ENCODE assay signal across 16 cellular contexts in the genomic region with DNA sequence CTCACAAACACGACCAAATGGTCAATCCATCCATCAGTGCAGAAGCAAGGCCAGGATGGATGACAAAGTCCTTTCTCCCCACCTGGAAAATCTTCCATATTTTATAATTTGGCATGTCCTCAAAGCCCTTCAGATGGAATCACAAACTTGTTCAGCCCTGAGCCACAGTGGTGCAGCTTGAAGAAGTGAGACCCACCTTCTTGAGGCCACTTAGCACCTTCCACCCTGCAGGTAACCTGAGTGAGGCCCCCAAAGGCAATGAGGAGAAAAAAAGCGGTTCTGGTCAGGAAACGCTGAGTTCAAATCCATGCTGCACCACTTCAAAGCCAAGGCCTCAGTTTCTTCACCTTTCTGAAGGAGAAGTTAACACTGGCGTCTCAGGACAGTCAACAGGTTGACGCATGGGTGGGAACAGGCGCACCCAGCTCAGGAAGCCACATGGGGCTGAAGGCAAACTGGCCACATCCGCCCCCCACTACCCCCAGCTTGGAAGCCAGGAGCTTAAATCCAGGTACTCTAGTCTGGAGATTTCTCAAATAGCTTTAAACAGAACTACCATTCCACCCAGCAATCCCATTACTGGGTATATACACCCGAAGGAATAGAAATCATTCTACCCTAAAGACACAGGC.
DNase-seq lines count a peak whose midpoint lies in the region; ATAC-seq and TF ChIP-seq lines count a peak whose summit lies in the region.
"Had no signal": no experiment of that assay in that cellular context is flagged by ENCODE, and none has a peak within 500 bp of the region (broad histone marks: within the 10 kb centered on the region; RNA-seq: fewer than 3 reads in every experiment).

No MANE protein-coding gene starts in this region.

- H3K27ac Mint-ChIP-seq in activated CD8-positive, alpha-beta memory T cell treated with anti-CD3 and anti-CD28 coated beads, Interleukin-2, amount 10 ng/mL, durations not matched to agents 7 days and 5 days, result no peak overlapping the region
- H3K27ac Mint-ChIP-seq in osteocyte (ENCODE audit: unreplicated experiment), result no peak overlapping the region
- H3K27ac Mint-ChIP-seq: GM23338, IgD-negative memory B cell had no signal

- CTCF ChIA-PET in activated CD8-positive, alpha-beta memory T cell treated with anti-CD3 and anti-CD28 coated beads, Interleukin-2, amount 10 ng/mL, durations not matched to agents 7 days and 5 days (lab: Charles Lee), result no interaction called here

- H3K4me1 Mint-ChIP-seq in activated CD8-positive, alpha-beta memory T cell treated with anti-CD3 and anti-CD28 coated beads, Interleukin-2, amount 10 ng/mL, durations not matched to agents 7 days and 5 days, result peaks cover 17% of the 10 kb centered on the region
- H3K4me1 Mint-ChIP-seq in osteocyte (ENCODE audit: unreplicated experiment), result peaks cover 9% of the 10 kb centered on the region

- ATAC-seq in activated CD8-positive, alpha-beta memory T cell treated with anti-CD3 and anti-CD28 coated beads, Interleukin-2, amount 10 ng/mL, durations not matched to agents 7 days and 5 days, result no peak
- no peak for ATAC-seq in HG02840 (IDR thresholded peaks at IDR 0.05; ENCODE audit: low FRiP score, unreplicated experiment)
- ATAC-seq: GM23338, HepG2 had no signal

- H3K4me3 Mint-ChIP-seq in activated CD8-positive, alpha-beta memory T cell treated with anti-CD3 and anti-CD28 coated beads, Interleukin-2, amount 10 ng/mL, durations not matched to agents 7 days and 5 days, result no peak overlapping the region
- no peak overlapping the region for H3K4me3 Mint-ChIP-seq in osteocyte (ENCODE audit: unreplicated experiment)
- H3K4me3 Mint-ChIP-seq: CD14-positive monocyte; CD4-positive, alpha-beta memory T cell; GM23338; IgD-negative memory B cell had no signal

- H3K9me3 Mint-ChIP-seq in activated CD8-positive, alpha-beta memory T cell treated with anti-CD3 and anti-CD28 coated beads, Interleukin-2, amount 10 ng/mL, durations not matched to agents 7 days and 5 days (ENCODE audit: low read depth), result no peaks in the 10 kb centered on the region
- no peaks in the 10 kb centered on the region for H3K9me3 Mint-ChIP-seq in osteocyte (ENCODE audit: unreplicated experiment)
- H3K9me3 Mint-ChIP-seq: GM23338 had no signal

- no peaks in the 10 kb centered on the region for H3K27me3 Mint-ChIP-seq in activated CD8-positive, alpha-beta memory T cell treated with anti-CD3 and anti-CD28 coated beads, Interleukin-2, amount 10 ng/mL, durations not matched to agents 7 days and 5 days
- H3K27me3 Mint-ChIP-seq in osteocyte (ENCODE audit: unreplicated experiment), result peaks cover 4% of the 10 kb centered on the region
- H3K27me3 Mint-ChIP-seq: CD4-positive, alpha-beta memory T cell; IgD-negative memory B cell had no signal

- no peak for TF ChIP-seq CTCF in osteocyte (IDR thresholded peaks at IDR 0.05)

- no peaks in the 10 kb centered on the region for H3K36me3 Mint-ChIP-seq in activated CD8-positive, alpha-beta memory T cell treated with anti-CD3 and anti-CD28 coated beads, Interleukin-2, amount 10 ng/mL, durations not matched to agents 7 days and 5 days
- no peaks in the 10 kb centered on the region for H3K36me3 Mint-ChIP-seq in osteocyte (ENCODE audit: unreplicated experiment)
- H3K36me3 Mint-ChIP-seq: CD4-positive, alpha-beta memory T cell; IgD-negative memory B cell had no signal

- DNase-seq in activated effector memory CD4-positive, alpha-beta T cell treated with anti-CD3 and anti-CD28 coated beads, Interleukin-2, amount 50 U/mL, for 16 hours, result peak; percentile 14
- no peak for DNase-seq in activated effector memory CD4-positive, alpha-beta T cell treated with Interleukin-2 at 50 U/mL for 16 hours
- DNase-seq in activated CD8-positive, alpha-beta memory T cell treated with anti-CD3 and anti-CD28 coated beads, Interleukin-2, amount 10 ng/mL, durations not matched to agents 7 days and 5 days, result peak; percentile 25
- DNase-seq in osteocyte (ENCODE audit: extremely low spot score, unreplicated experiment), result peak; percentile 44
- DNase-seq in NK-92 treated with Interleukin-12 subunit alpha and Interleukin-12 subunit beta, amount 100 ng/mL, for 24 hours (lab: John Stamatoyannopoulos, UW), result no peak
- no peak for DNase-seq in SKM-1 treated with dmso at 0.1 percent for 144 hours (lab: John Stamatoyannopoulos, UW; ENCODE audit: unreplicated experiment)
- DNase-seq: 8988T; CD4-positive, alpha-beta memory T cell; DMS153; DMS79; GDM1 had no signal

Comparison
In these comparisons a context has a peak if more than half of its experiments do, and no peak if none do; other contexts are left out.
1. DNase-seq: peak in activated effector memory CD4-positive, alpha-beta T cell treated with anti-CD3 and anti-CD28 coated beads, Interleukin-2, amount 50 U/mL, for 16 hours (single experiment), activated CD8-positive, alpha-beta memory T cell treated with anti-CD3 and anti-CD28 coated beads, Interleukin-2, amount 10 ng/mL, durations not matched to agents 7 days and 5 days (single experiment) and osteocyte (single experiment); none in activated effector memory CD4-positive, alpha-beta T cell treated with Interleukin-2 at 50 U/mL for 16 hours (single experiment), NK-92 treated with Interleukin-12 subunit alpha and Interleukin-12 subunit beta, amount 100 ng/mL, for 24 hours (single experiment) and SKM-1 treated with dmso at 0.1 percent for 144 hours (single experiment).